ENCODE assay signal across 8 cellular contexts in genomic region chr20:51750037-51750769, GRCh38. TPM values are rescaled to one million over a fixed set of nuclear protein-coding genes. Genes with fewer than 3 reads are reported as not detected.
DNase-seq lines count a peak whose midpoint lies in the region; ATAC-seq, FAIRE-seq and TF ChIP-seq lines count a peak whose summit lies in the region.

No MANE protein-coding gene starts in this region.

- H3K4me3 ChIP-seq in dorsolateral prefrontal cortex, result peak overlapping the region in 6 of 59 donors; percentile 12 to 19 (median 17)
- peak overlapping the region; percentile 36 for H3K4me3 ChIP-seq in thoracic aorta

- TF ChIP-seq CTCF in dorsolateral prefrontal cortex (IDR thresholded peaks at IDR 0.05 in 54 of 56, conservative IDR thresholded peaks at IDR 0.05 in 2 of 56; ENCODE audit: low read depth in 1 of 56, partially characterized antibody in 56 of 56), result peak in 1 of 56 donors; percentile 14
- TF ChIP-seq CTCF in mesothelial cell of epicardium (IDR thresholded peaks at IDR 0.05; ENCODE audit: unreplicated experiment), result no peak
- TF ChIP-seq CTCF in thoracic aorta (IDR thresholded peaks at IDR 0.05), result no peak

- H3K27ac Mint-ChIP-seq in activated CD4-positive, alpha-beta memory T cell treated with anti-CD3 and anti-CD28 coated beads for 36 hours, result no peak overlapping the region
- no peak overlapping the region for H3K27ac Mint-ChIP-seq in activated CD4-positive, alpha-beta memory T cell treated with anti-CD3 and anti-CD28 coated beads, Interleukin-2, amount 10 ng/mL, durations not matched to agents 7 days and 5 days
- H3K27ac Mint-ChIP-seq in mesothelial cell of epicardium, result peak overlapping the region; percentile 5

- no peaks in the 10 kb centered on the region for H3K9me3 ChIP-seq in thoracic aorta

- H3K9me3 Mint-ChIP-seq in activated CD4-positive, alpha-beta memory T cell treated with anti-CD3 and anti-CD28 coated beads for 36 hours, result peaks cover 3% of the 10 kb centered on the region
- no peaks in the 10 kb centered on the region for H3K9me3 Mint-ChIP-seq in activated CD4-positive, alpha-beta memory T cell treated with anti-CD3 and anti-CD28 coated beads, Interleukin-2, amount 10 ng/mL, durations not matched to agents 7 days and 5 days
- peaks cover 5% of the 10 kb centered on the region for H3K9me3 Mint-ChIP-seq in mesothelial cell of epicardium

- H3K27me3 Mint-ChIP-seq in activated CD4-positive, alpha-beta memory T cell treated with anti-CD3 and anti-CD28 coated beads for 36 hours, result peaks cover 5% of the 10 kb centered on the region
- H3K27me3 Mint-ChIP-seq in activated CD4-positive, alpha-beta memory T cell treated with anti-CD3 and anti-CD28 coated beads, Interleukin-2, amount 10 ng/mL, durations not matched to agents 7 days and 5 days, result peaks cover 5% of the 10 kb centered on the region
- no peaks in the 10 kb centered on the region for H3K27me3 Mint-ChIP-seq in mesothelial cell of epicardium (ENCODE audit: low read depth)

- no peaks in the 10 kb centered on the region for H3K36me3 ChIP-seq in thoracic aorta

- POLR2A ChIA-PET in activated CD4-positive, alpha-beta memory T cell treated with anti-CD3 and anti-CD28 coated beads for 36 hours (lab: Charles Lee), result no interaction called here
- POLR2A ChIA-PET in activated CD4-positive, alpha-beta memory T cell treated with anti-CD3 and anti-CD28 coated beads, Interleukin-2, amount 10 ng/mL, durations not matched to agents 7 days and 5 days (lab: Charles Lee), result no interaction called here

- peak; percentile 73 for DNase-seq in activated CD4-positive, alpha-beta memory T cell treated with anti-CD3 and anti-CD28 coated beads for 36 hours
- DNase-seq in activated CD4-positive, alpha-beta memory T cell treated with anti-CD3 and anti-CD28 coated beads, Interleukin-2, amount 10 ng/mL, durations not matched to agents 7 days and 5 days, result no peak
- DNase-seq in RCC 7860 (ENCODE audit: low spot score) (peak; percentile 100), dorsolateral prefrontal cortex (peak in 9 of 10 donors; percentile 14 to 86 (median 66)), mesothelial cell of epicardium (ENCODE audit: low spot score in 2 of 2, unreplicated experiment in 2 of 2) (no peak), thoracic aorta (ENCODE audit: low spot score) (peak; percentile 80), retina (no peak)

- H3K36me3 Mint-ChIP-seq in activated CD4-positive, alpha-beta memory T cell treated with anti-CD3 and anti-CD28 coated beads for 36 hours, result no peaks in the 10 kb centered on the region
- H3K36me3 Mint-ChIP-seq in activated CD4-positive, alpha-beta memory T cell treated with anti-CD3 and anti-CD28 coated beads, Interleukin-2, amount 10 ng/mL, durations not matched to agents 7 days and 5 days (ENCODE audit: low read depth), result no peaks in the 10 kb centered on the region
- H3K36me3 Mint-ChIP-seq in mesothelial cell of epicardium, result peaks cover 5% of the 10 kb centered on the region

- H3K4me1 Mint-ChIP-seq in activated CD4-positive, alpha-beta memory T cell treated with anti-CD3 and anti-CD28 coated beads for 36 hours (ENCODE audit: low read depth), result peaks cover 4% of the 10 kb centered on the region
- H3K4me1 Mint-ChIP-seq in activated CD4-positive, alpha-beta memory T cell treated with anti-CD3 and anti-CD28 coated beads, Interleukin-2, amount 10 ng/mL, durations not matched to agents 7 days and 5 days, result peaks cover 3% of the 10 kb centered on the region
- H3K4me1 Mint-ChIP-seq in mesothelial cell of epicardium, result peaks cover 8% of the 10 kb centered on the region

- H3K27ac ChIP-seq in dorsolateral prefrontal cortex (peak overlapping the region; percentile 55 to 96 (median 87)), thoracic aorta (peak overlapping the region; percentile 88 to 92)

- H3K4me1 ChIP-seq in thoracic aorta (ENCODE audit: control insufficient read depth in 1 of 2, low read depth in 2 of 2), result peaks cover 28 to 40% of the 10 kb centered on the region in 2 donors

- peak; percentile 94 for FAIRE-seq in RCC 7860 (lab: Jason Lieb, UNC)

- no peaks in the 10 kb centered on the region for H3K27me3 ChIP-seq in dorsolateral prefrontal cortex
- no peaks in the 10 kb centered on the region for H3K27me3 ChIP-seq in thoracic aorta (replicated peaks; ENCODE audit: insufficient read depth)

- H3K4me3 Mint-ChIP-seq in activated CD4-positive, alpha-beta memory T cell treated with anti-CD3 and anti-CD28 coated beads for 36 hours, result no peak overlapping the region
- no peak overlapping the region for H3K4me3 Mint-ChIP-seq in activated CD4-positive, alpha-beta memory T cell treated with anti-CD3 and anti-CD28 coated beads, Interleukin-2, amount 10 ng/mL, durations not matched to agents 7 days and 5 days
- no peak overlapping the region for H3K4me3 Mint-ChIP-seq in mesothelial cell of epicardium

- ATAC-seq in thoracic aorta (ENCODE audit: insufficient number of reproducible peaks, low FRiP score, low read depth) (peak; percentile 85), GM19328 (IDR thresholded peaks at IDR 0.05; ENCODE audit: unreplicated experiment) (no peak)

- intact Hi-C loops in activated CD4-positive, alpha-beta memory T cell treated with anti-CD3 and anti-CD28 coated beads for 36 hours (cut with micrococcal nuclease), result no loop called here
- intact Hi-C loops in dorsolateral prefrontal cortex (cut with DNase I), result no loop called here

- CTCF ChIA-PET in activated CD4-positive, alpha-beta memory T cell treated with anti-CD3 and anti-CD28 coated beads for 36 hours (lab: Charles Lee), result interaction anchor here (1.5 kb wide), 1 partner anchor 49 kb away, joined by 6 read pairs; no protein-coding TSS in a partner anchor
- CTCF ChIA-PET in activated CD4-positive, alpha-beta memory T cell treated with anti-CD3 and anti-CD28 coated beads, Interleukin-2, amount 10 ng/mL, durations not matched to agents 7 days and 5 days (lab: Charles Lee), result interaction anchor here (0.6 kb wide), 1 partner anchor 359 kb away, joined by 3 read pairs; no protein-coding TSS in a partner anchor

RNA-seq across cellular contexts. Expression of gene ATP9A, which starts 18.0 kb away (rescaled TPM):
- 1 to 10 TPM; 1.4 to 1.6 TPM for total RNA-seq in activated CD4-positive, alpha-beta memory T cell treated with anti-CD3 and anti-CD28 coated beads for 36 hours
- total RNA-seq in activated CD4-positive, alpha-beta memory T cell treated with anti-CD3 and anti-CD28 coated beads, Interleukin-2, amount 10 ng/mL, durations not matched to agents 7 days and 5 days, result 1 to 10 TPM; 1.0 to 1.2 TPM
- total RNA-seq in dorsolateral prefrontal cortex (100 to 1,000 TPM; 142 to 325 (median 243) TPM), mesothelial cell of epicardium (77.1 to 80.0 TPM (median 79.1 TPM) in 3 replicates), thoracic aorta (10 to 100 TPM; 54.4 TPM)

RNA-seq across cellular contexts. Expression of gene SALL4, which starts 52.1 kb away (rescaled TPM):
- not detected for total RNA-seq in activated CD4-positive, alpha-beta memory T cell treated with anti-CD3 and anti-CD28 coated beads for 36 hours
- not detected for total RNA-seq in activated CD4-positive, alpha-beta memory T cell treated with anti-CD3 and anti-CD28 coated beads, Interleukin-2, amount 10 ng/mL, durations not matched to agents 7 days and 5 days
- total RNA-seq in dorsolateral prefrontal cortex, result 1 to 10 TPM in 11 of 120 experiments, under 1 TPM in 86, not detected in 23; 0.07 to 1.8 (median 0.35) TPM
- total RNA-seq in mesothelial cell of epicardium, result 14.8 to 20.5 TPM (median 18.9 TPM) in 3 replicates
- total RNA-seq in thoracic aorta, result not detected

Comparison
In these comparisons a context has a peak if more than half of its experiments do, and no peak if none do; other contexts are left out.
1. DNase-seq: peak in activated CD4-positive, alpha-beta memory T cell treated with anti-CD3 and anti-CD28 coated beads for 36 hours (single experiment), RCC 7860 (single experiment), dorsolateral prefrontal cortex (9 of 10) and thoracic aorta (single experiment); none in activated CD4-positive, alpha-beta memory T cell treated with anti-CD3 and anti-CD28 coated beads, Interleukin-2, amount 10 ng/mL, durations not matched to agents 7 days and 5 days (single experiment), mesothelial cell of epicardium (0 of 2) and retina (single experiment).
2. RNA of gene ATP9A, which starts 18.0 kb away (total RNA-seq): 142 to 325 TPM in dorsolateral prefrontal cortex, 77.1 to 80.0 TPM in mesothelial cell of epicardium and 54.4 TPM in thoracic aorta; 1.4 to 1.6 TPM in activated CD4-positive, alpha-beta memory T cell treated with anti-CD3 and anti-CD28 coated beads for 36 hours and 1.0 to 1.2 TPM in activated CD4-positive, alpha-beta memory T cell treated with anti-CD3 and anti-CD28 coated beads, Interleukin-2, amount 10 ng/mL, durations not matched to agents 7 days and 5 days; every median in the first group is over 10 times any median in the second.